21 cellular contexts compared by ENCODE assay signal in the genomic region with DNA sequence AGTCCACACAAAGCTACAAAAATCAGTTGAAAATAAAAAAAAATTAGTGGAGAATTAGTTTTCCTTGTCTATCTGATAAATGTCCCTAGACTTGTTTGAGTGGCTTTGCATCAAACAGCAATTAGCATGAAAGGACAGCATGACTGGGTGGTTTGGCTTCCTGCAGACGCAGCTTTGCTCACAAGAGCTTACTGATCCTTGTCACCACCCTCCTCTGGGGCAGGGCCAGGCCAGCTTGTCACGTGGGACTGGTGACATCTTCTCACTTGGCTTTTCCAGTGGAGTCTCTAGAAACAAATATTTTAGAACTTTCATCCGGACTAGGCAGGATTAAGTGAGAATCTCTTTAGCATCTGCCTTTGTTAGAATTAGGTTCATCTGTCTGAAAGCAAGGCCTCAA.
"Had no signal": no experiment of that assay in that cellular context is flagged by ENCODE, and none has a peak within 500 bp of the region (broad histone marks: within the 10 kb centered on the region; RNA-seq: fewer than 3 reads in every experiment).

No MANE protein-coding gene starts in this region.

- FAIRE-seq: islet of Langerhans had no signal

- H3K4me3 ChIP-seq: ovary, psoas muscle, right atrium auricular region, spleen, upper lobe of left lung had no signal

- H3K36me3 Mint-ChIP-seq: brain; memory B cell; naive thymus-derived CD4-positive, alpha-beta T cell had no signal

- H3K27ac ChIP-seq: ovary, psoas muscle, right atrium auricular region, spleen, upper lobe of left lung had no signal

- H3K4me3 Mint-ChIP-seq: activated CD4-positive, alpha-beta memory T cell treated with anti-CD3 and anti-CD28 coated beads, Interleukin-2, amount 10 ng/mL, durations not matched to agents 7 days and 5 days; activated CD4-positive, alpha-beta T cell treated with anti-CD3 and anti-CD28 coated beads, Interleukin-2, amount 10 ng/mL, durations not matched to agents 24 days and 14 days; brain; dendritic cell treated with granulocyte-macrophage colony-stimulating factor and Interleukin-4, amounts not matched to agents 40 ng/mL and 50 ng/mL, for 4 days; memory B cell; naive thymus-derived CD4-positive, alpha-beta T cell had no signal

- H3K4me1 Mint-ChIP-seq: activated CD4-positive, alpha-beta T cell treated with anti-CD3 and anti-CD28 coated beads, Interleukin-2, amount 10 ng/mL, durations not matched to agents 24 days and 14 days; memory B cell had no signal

- H3K4me1 ChIP-seq: psoas muscle, right atrium auricular region, spleen, upper lobe of left lung had no signal

- H3K9me3 Mint-ChIP-seq: activated CD4-positive, alpha-beta memory T cell treated with anti-CD3 and anti-CD28 coated beads, Interleukin-2, amount 10 ng/mL, durations not matched to agents 7 days and 5 days; activated CD4-positive, alpha-beta T cell treated with anti-CD3 and anti-CD28 coated beads, Interleukin-2, amount 10 ng/mL, durations not matched to agents 24 days and 14 days; dendritic cell treated with granulocyte-macrophage colony-stimulating factor and Interleukin-4, amounts not matched to agents 40 ng/mL and 50 ng/mL, for 4 days had no signal

- H3K36me3 ChIP-seq: ovary, right atrium auricular region, spleen, upper lobe of left lung had no signal

- H3K27ac Mint-ChIP-seq: activated CD4-positive, alpha-beta memory T cell treated with anti-CD3 and anti-CD28 coated beads, Interleukin-2, amount 10 ng/mL, durations not matched to agents 7 days and 5 days; activated CD4-positive, alpha-beta T cell treated with anti-CD3 and anti-CD28 coated beads, Interleukin-2, amount 10 ng/mL, durations not matched to agents 24 days and 14 days; brain; dendritic cell treated with granulocyte-macrophage colony-stimulating factor and Interleukin-4, amounts not matched to agents 40 ng/mL and 50 ng/mL, for 4 days; memory B cell; naive thymus-derived CD4-positive, alpha-beta T cell had no signal

- H3K9me3 ChIP-seq: ovary, psoas muscle, right atrium auricular region, spleen, upper lobe of left lung had no signal

- H3K27me3 ChIP-seq: ovary, right atrium auricular region, upper lobe of left lung had no signal

- DNase-seq: activated CD4-positive, alpha-beta memory T cell treated with anti-CD3 and anti-CD28 coated beads, Interleukin-2, amount 10 ng/mL, durations not matched to agents 7 days and 5 days; activated CD4-positive, alpha-beta T cell treated with anti-CD3 and anti-CD28 coated beads, Interleukin-2, amount 10 ng/mL, durations not matched to agents 24 days and 14 days; activated gamma-delta T cell; activated naive CD4-positive, alpha-beta T cell treated with anti-CD3 and anti-CD28 coated beads, Interleukin-2, amount 50 U/mL, for 16 hours; effector CD8-positive, alpha-beta T cell; foreskin melanocyte; glutamatergic neuron; left cardiac atrium; naive thymus-derived CD4-positive, alpha-beta T cell; ovary; psoas muscle; spleen; stimulated activated CD4-positive, alpha-beta T cell treated with anti-CD3 and anti-CD28 coated beads, Interleukin-4, amount 100 ng/mL, for 1 hour; stimulated activated naive CD4-positive, alpha-beta T cell; upper lobe of left lung had no signal

- ATAC-seq: activated CD4-positive, CD25-positive, alpha-beta regulatory T cell treated with anti-CD3 and anti-CD28 coated beads, Interleukin-2, amount 50 U/mL, for 24 hours; naive thymus-derived CD4-positive, alpha-beta T cell; psoas muscle had no signal
